Comparison of ENCODE assay signal across 8 cellular contexts in genomic region chr14:24734917-24735500, GRCh38.
DNase-seq lines count a peak whose midpoint lies in the region; ATAC-seq, FAIRE-seq and TF ChIP-seq lines count a peak whose summit lies in the region.

No MANE protein-coding gene starts in this region.

- ATAC-seq in stimulated activated effector memory CD8-positive, alpha-beta T cell treated with anti-CD3 and anti-CD28 coated beads, Interleukin-12 subunit alpha, Interleukin-12 subunit beta, amount 100 ng/mL, for 72 hours, result peak; percentile 60
- no peak for ATAC-seq in GM21367 (IDR thresholded peaks at IDR 0.05; ENCODE audit: unreplicated experiment)

- FAIRE-seq in islet of Langerhans (lab: Jason Lieb, UNC), result peak; percentile 88

- H3K36me3 Mint-ChIP-seq in stimulated activated effector memory CD8-positive, alpha-beta T cell treated with anti-CD3 and anti-CD28 coated beads, Interleukin-12 subunit alpha, Interleukin-12 subunit beta, amount 100 ng/mL, for 72 hours, result no peaks in the 10 kb centered on the region

- H3K36me3 ChIP-seq in brain microvascular endothelial cell (replicated peaks), result no peaks in the 10 kb centered on the region

- H3K9me3 Mint-ChIP-seq in stimulated activated effector memory CD8-positive, alpha-beta T cell treated with anti-CD3 and anti-CD28 coated beads, Interleukin-12 subunit alpha, Interleukin-12 subunit beta, amount 100 ng/mL, for 72 hours, result no peaks in the 10 kb centered on the region

- H3K27ac ChIP-seq in brain microvascular endothelial cell, result no peak overlapping the region

- H3K27me3 ChIP-seq in brain microvascular endothelial cell (replicated peaks), result no peaks in the 10 kb centered on the region

- DNase-seq in DMS79 treated with DMSO at 0.1 percent for 48 hours (lab: John Stamatoyannopoulos, UW) (peak; percentile 92), HT-29 (ENCODE audit: low spot score) (peak; percentile 87), NCI-H748 treated with DMSO at 0.1 percent for 48 hours (lab: John Stamatoyannopoulos, UW) (peak; percentile 95), brain microvascular endothelial cell (peak; percentile 11), OCI-M2 (lab: John Stamatoyannopoulos, UW; ENCODE audit: unreplicated experiment) (no peak)
- DNase-seq in stimulated activated effector memory CD8-positive, alpha-beta T cell treated with anti-CD3 and anti-CD28 coated beads, Interleukin-12 subunit alpha, Interleukin-12 subunit beta, amount 100 ng/mL, for 72 hours (ENCODE audit: low spot score in 2 of 2), result peak; percentile 15 to 56

- no peak overlapping the region for H3K4me3 ChIP-seq in brain microvascular endothelial cell (ENCODE audit: low read depth, low read length)

- TF ChIP-seq CTCF in brain microvascular endothelial cell (IDR thresholded peaks at IDR 0.05; ENCODE audit: low read depth, low read length, missing control alignments), result peak; percentile 65

- in situ Hi-C loops in brain microvascular endothelial cell (cut with HindIII; ENCODE audit: low pct_ligation_motif_present, low sequenced_read_pairs), result no loop called here

- H3K4me1 Mint-ChIP-seq in stimulated activated effector memory CD8-positive, alpha-beta T cell treated with anti-CD3 and anti-CD28 coated beads, Interleukin-12 subunit alpha, Interleukin-12 subunit beta, amount 100 ng/mL, for 72 hours, result no peaks in the 10 kb centered on the region

- no peak overlapping the region for H3K27ac Mint-ChIP-seq in stimulated activated effector memory CD8-positive, alpha-beta T cell treated with anti-CD3 and anti-CD28 coated beads, Interleukin-12 subunit alpha, Interleukin-12 subunit beta, amount 100 ng/mL, for 72 hours

- no peak overlapping the region for H3K4me3 Mint-ChIP-seq in stimulated activated effector memory CD8-positive, alpha-beta T cell treated with anti-CD3 and anti-CD28 coated beads, Interleukin-12 subunit alpha, Interleukin-12 subunit beta, amount 100 ng/mL, for 72 hours
